In the genomic region with DNA sequence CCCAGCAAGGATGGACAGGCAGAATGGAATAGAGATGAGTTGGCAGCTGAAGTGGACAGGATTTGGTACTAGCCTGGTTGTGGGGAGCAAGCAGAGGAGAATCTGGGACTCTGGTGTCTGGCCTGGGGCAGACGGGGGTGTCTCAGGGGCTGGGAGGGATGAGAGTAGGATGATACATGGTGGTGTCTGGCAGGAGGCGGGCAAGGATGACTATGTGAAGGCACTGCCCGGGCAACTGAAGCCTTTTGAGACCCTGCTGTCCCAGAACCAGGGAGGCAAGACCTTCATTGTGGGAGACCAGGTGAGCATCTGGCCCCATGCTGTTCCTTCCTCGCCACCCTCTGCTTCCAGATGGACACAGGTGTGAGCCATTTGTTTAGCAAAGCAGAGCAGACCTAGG, we compare ENCODE assay signal across 1 cellular context.
TF ChIP-seq lines count a peak whose summit lies in the region.

No MANE protein-coding gene starts in this region.

TF ChIP-seq in H1, 55 proteins besides CTCF, POLR2A, EP300 and RAD21:
- TF ChIP-seq TCF12 (IDR thresholded peaks at IDR 0.05; ENCODE audit: low read depth, low read length) (no peak), SIN3A (conservative IDR thresholded peaks at IDR 0.05 in 1 of 2, IDR thresholded peaks at IDR 0.05 in 1 of 2; ENCODE audit: low read depth in 1 of 2, low read length in 2 of 2) (no peak), MAFK (IDR thresholded peaks at IDR 0.05; ENCODE audit: low read depth, low read length) (no peak), EGR1 (IDR thresholded peaks at IDR 0.05; ENCODE audit: borderline replicate concordance, low read depth, low read length) (no peak), KDM4A (IDR thresholded peaks at IDR 0.05; ENCODE audit: low read depth, low read length, severe bottlenecking) (no peak), SP2 (IDR thresholded peaks at IDR 0.05; ENCODE audit: low read length) (no peak), PHF8 (conservative IDR thresholded peaks at IDR 0.05; ENCODE audit: low read depth, low read length) (no peak), KDM1A (IDR thresholded peaks at IDR 0.05; ENCODE audit: borderline replicate concordance, low read length) (no peak), SUZ12 (IDR thresholded peaks at IDR 0.05; ENCODE audit: low read length) (no peak), TBP (IDR thresholded peaks at IDR 0.05; ENCODE audit: low read depth, low read length) (no peak), SIX5 (IDR thresholded peaks at IDR 0.05; ENCODE audit: low read depth, low read length) (no peak), CHD2 (IDR thresholded peaks at IDR 0.05; ENCODE audit: low read length) (no peak)
- TF ChIP-seq, protein P1, sequence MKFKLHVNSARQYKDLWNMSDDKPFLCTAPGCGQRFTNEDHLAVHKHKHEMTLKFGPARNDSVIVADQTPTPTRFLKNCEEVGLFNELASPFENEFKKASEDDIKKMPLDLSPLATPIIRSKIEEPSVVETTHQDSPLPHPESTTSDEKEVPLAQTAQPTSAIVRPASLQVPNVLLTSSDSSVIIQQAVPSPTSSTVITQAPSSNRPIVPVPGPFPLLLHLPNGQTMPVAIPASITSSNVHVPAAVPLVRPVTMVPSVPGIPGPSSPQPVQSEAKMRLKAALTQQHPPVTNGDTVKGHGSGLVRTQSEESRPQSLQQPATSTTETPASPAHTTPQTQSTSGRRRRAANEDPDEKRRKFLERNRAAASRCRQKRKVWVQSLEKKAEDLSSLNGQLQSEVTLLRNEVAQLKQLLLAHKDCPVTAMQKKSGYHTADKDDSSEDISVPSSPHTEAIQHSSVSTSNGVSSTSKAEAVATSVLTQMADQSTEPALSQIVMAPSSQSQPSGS (IDR thresholded peaks at IDR 0.05; ENCODE audit: low read length), result no peak
- TF ChIP-seq, protein P2, sequence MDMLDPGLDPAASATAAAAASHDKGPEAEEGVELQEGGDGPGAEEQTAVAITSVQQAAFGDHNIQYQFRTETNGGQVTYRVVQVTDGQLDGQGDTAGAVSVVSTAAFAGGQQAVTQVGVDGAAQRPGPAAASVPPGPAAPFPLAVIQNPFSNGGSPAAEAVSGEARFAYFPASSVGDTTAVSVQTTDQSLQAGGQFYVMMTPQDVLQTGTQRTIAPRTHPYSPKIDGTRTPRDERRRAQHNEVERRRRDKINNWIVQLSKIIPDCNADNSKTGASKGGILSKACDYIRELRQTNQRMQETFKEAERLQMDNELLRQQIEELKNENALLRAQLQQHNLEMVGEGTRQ (IDR thresholded peaks at IDR 0.05; ENCODE audit: low read length), result no peak
